ENCODE assay signal across 8 cellular contexts in the genomic region with DNA sequence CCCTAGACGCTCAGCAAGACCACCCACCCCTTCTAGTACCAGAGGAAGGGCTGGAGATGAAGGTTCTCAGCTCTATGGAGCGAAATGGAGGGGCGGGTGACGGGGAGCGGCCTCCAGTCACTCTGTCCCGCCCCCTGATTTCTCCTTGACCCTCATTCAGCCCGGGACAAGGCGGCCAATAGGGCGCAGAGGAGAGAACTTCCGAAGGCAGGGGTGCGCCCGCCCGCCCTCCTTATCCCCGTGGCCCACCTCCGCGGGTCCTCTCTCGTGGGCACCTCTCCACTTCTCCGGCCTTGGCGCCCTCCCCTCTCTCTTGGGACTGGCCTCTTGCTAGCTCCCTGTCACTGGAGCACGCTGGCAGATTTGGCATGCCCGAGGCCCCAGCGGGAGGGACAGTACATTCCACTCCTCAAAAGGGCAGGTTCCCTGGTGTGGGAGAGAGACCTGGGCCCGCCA. TPM values are rescaled to one million over a fixed set of nuclear protein-coding genes. Genes with fewer than 3 reads are reported as not detected.
DNase-seq lines count a peak whose midpoint lies in the region; ATAC-seq and TF ChIP-seq lines count a peak whose summit lies in the region.

No MANE protein-coding gene starts in this region.

- no peak for ATAC-seq in HG03196 (IDR thresholded peaks at IDR 0.05; ENCODE audit: unreplicated experiment)
- ATAC-seq in HG03521 (IDR thresholded peaks at IDR 0.05; ENCODE audit: unreplicated experiment), result no peak
- ATAC-seq in GM21723 (IDR thresholded peaks at IDR 0.05; ENCODE audit: unreplicated experiment), result no peak

- TF ChIP-seq CTCF in KMS-11 (conservative IDR thresholded peaks at IDR 0.05; ENCODE audit: low read depth, low read length) (no peak), esophagus muscularis mucosa (IDR thresholded peaks at IDR 0.05) (no peak), osteocyte (IDR thresholded peaks at IDR 0.05) (no peak)

- WGBS in esophagus muscularis mucosa, result 47% methylated on average over 17 of the region's 23 CpGs

- H2AFZ ChIP-seq in KMS-11 (ENCODE audit: low read depth), result peak overlapping the region; percentile 79

- DNase-seq in ELF-1 (ENCODE audit: low read depth, low spot score) (peak; percentile 60), esophagus muscularis mucosa (ENCODE audit: extremely low spot score) (no peak), osteocyte (ENCODE audit: extremely low spot score, unreplicated experiment) (no peak), SKM-1 treated with dmso at 0.1 percent for 144 hours (lab: John Stamatoyannopoulos, UW; ENCODE audit: unreplicated experiment) (no peak)

- H3K36me3 Mint-ChIP-seq in osteocyte (ENCODE audit: unreplicated experiment), result no peaks in the 10 kb centered on the region

- no peaks in the 10 kb centered on the region for H3K27me3 Mint-ChIP-seq in osteocyte (ENCODE audit: unreplicated experiment)

- H3K9me3 ChIP-seq in esophagus muscularis mucosa, result no peaks in the 10 kb centered on the region

- H3K27ac ChIP-seq in KMS-11 (no peak overlapping the region), esophagus muscularis mucosa (replicated peaks in 1 of 4) (peak overlapping the region; percentile 84 to 89 (median 88))

- no peaks in the 10 kb centered on the region for H3K27me3 ChIP-seq in KMS-11 (ENCODE audit: insufficient read depth, low read depth)
- H3K27me3 ChIP-seq in esophagus muscularis mucosa, result peaks cover 0 to 5% (median 0%) of the 10 kb centered on the region in 4 donors

- H3K4me2 ChIP-seq in KMS-11, result peak overlapping the region; percentile 39; the same call in 1 of the 2 replicates

- H3K36me3 ChIP-seq in KMS-11 (ENCODE audit: insufficient read depth) (no peaks in the 10 kb centered on the region), esophagus muscularis mucosa (no peaks in the 10 kb centered on the region)

- intact Hi-C loops in esophagus muscularis mucosa (cut with DNase I), result loop anchor here (5.0 kb wide), 1 partner anchor 42 kb away; no protein-coding TSS in a partner anchor

- H4K20me1 ChIP-seq in KMS-11 (ENCODE audit: insufficient read depth), result no peaks in the 10 kb centered on the region

- no peak overlapping the region for H3K27ac Mint-ChIP-seq in osteocyte (ENCODE audit: unreplicated experiment)

- peak overlapping the region; percentile 14 for H3K4me3 Mint-ChIP-seq in osteocyte (ENCODE audit: unreplicated experiment)

- no peak overlapping the region for H3K4me3 ChIP-seq in KMS-11 (IDR thresholded peaks at IDR 0.05; ENCODE audit: insufficient read depth, low read depth, low read length)
- peak overlapping the region; percentile 68 to 81 (median 72) for H3K4me3 ChIP-seq in esophagus muscularis mucosa

- H3K9ac ChIP-seq in KMS-11, result no peak overlapping the region; the same call in 1 of the 2 replicates

- no peak for TF ChIP-seq EP300 in esophagus muscularis mucosa (IDR thresholded peaks at IDR 0.05)

- H3K4me1 Mint-ChIP-seq in osteocyte (ENCODE audit: unreplicated experiment), result peaks cover 14% of the 10 kb centered on the region

- H3K4me1 ChIP-seq in KMS-11 (ENCODE audit: low read depth, poor library complexity, severe bottlenecking), result peaks cover 27% of the 10 kb centered on the region
- H3K4me1 ChIP-seq in esophagus muscularis mucosa, result peaks cover 0 to 25% (median 22%) of the 10 kb centered on the region in 4 donors

- no peaks in the 10 kb centered on the region for H3K9me3 Mint-ChIP-seq in osteocyte (ENCODE audit: unreplicated experiment)

- TF ChIP-seq POLR2A in esophagus muscularis mucosa (IDR thresholded peaks at IDR 0.05; ENCODE audit: low read depth), result no peak

- peaks cover 34% of the 10 kb centered on the region for H3K79me2 ChIP-seq in KMS-11 (ENCODE audit: insufficient read depth, low read depth)

RNA-seq across cellular contexts. Expression of a gene that starts 1.1 kb away (rescaled TPM):
- total RNA-seq in esophagus muscularis mucosa (10 to 100 TPM; 51.5 to 67.2 (median 60.5) TPM), osteocyte (53.8 and 56.2 TPM in 2 replicates)
